ENCODE assay signal across 16 cellular contexts in the genomic region with DNA sequence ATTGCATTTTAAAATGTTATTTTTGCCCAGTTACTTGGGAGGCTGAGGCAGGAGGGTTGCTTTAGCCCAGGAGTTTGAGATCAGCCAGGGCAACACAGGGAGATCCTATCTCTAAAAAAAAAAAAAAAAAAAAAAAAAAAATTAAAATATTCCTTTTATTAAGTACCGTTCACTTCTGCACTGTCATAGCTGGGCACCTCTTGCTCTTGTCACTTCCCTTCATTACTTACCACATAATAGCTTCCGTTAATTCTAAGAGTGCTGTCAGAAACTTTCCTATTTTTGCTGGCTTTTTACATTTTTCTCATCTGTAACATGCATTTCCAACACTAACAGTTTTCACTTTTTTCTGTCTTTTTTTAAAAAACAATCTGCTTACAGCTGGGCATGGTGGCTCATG.
DNase-seq lines count a peak whose midpoint lies in the region; ATAC-seq and TF ChIP-seq lines count a peak whose summit lies in the region.
"Had no signal": no experiment of that assay in that cellular context is flagged by ENCODE, and none has a peak within 500 bp of the region (broad histone marks: within the 10 kb centered on the region; RNA-seq: fewer than 3 reads in every experiment).

No MANE protein-coding gene starts in this region.

- no peak overlapping the region for H2AFZ ChIP-seq in KMS-11 (ENCODE audit: low read depth)

- H3K9ac ChIP-seq in KMS-11, result no peak overlapping the region
- H3K9ac ChIP-seq: BLaER1 had no signal

- peaks cover 93% of the 10 kb centered on the region for H3K36me3 Mint-ChIP-seq in activated T-cell treated with anti-CD3 and anti-CD28 coated beads, Interleukin-2, amount 50 U/mL, for 24 hours (ENCODE audit: low read depth)
- peaks cover 19 to 57% (median 29%) of the 10 kb centered on the region in 3 donors for H3K36me3 Mint-ChIP-seq in immature natural killer cell
- peaks cover 37 to 60% of the 10 kb centered on the region in 2 donors for H3K36me3 Mint-ChIP-seq in stimulated activated naive B cell treated with anti-CD40 and anti-IgM and Interleukin-4, amounts not matched to agents 10 μg/mL and 1 μg/mL and 100 μg/mL, for 72 hours

- no peaks in the 10 kb centered on the region; the same call in 1 of the 2 replicates for H3K79me2 ChIP-seq in KMS-11 (ENCODE audit: insufficient read depth, low read depth)

- no peak for DNase-seq in activated T-cell treated with anti-CD3 and anti-CD28 coated beads, Interleukin-2, amount 50 U/mL, for 24 hours
- no peak for DNase-seq in activated T-cell treated with anti-CD3 and anti-CD28 coated beads, Interleukin-2, amount 50 U/mL, for 48 hours
- no peak for DNase-seq in immature natural killer cell
- no peak for DNase-seq in stimulated activated naive B cell treated with anti-CD40 and anti-IgM and Interleukin-4, amounts not matched to agents 10 μg/mL and 1 μg/mL and 100 μg/mL, for 72 hours
- no peak for DNase-seq in GM20000 (ENCODE audit: low spot score)
- no peak for DNase-seq in NCI-H146 treated with DMSO at 0.1 percent for 48 hours (lab: John Stamatoyannopoulos, UW; ENCODE audit: unreplicated experiment)
- DNase-seq: Caco-2, GOT3, MV-4-11, NCI-H1417 treated with DMSO at 0.1 percent for 48 hours, NCI-H2029, NCI-H2171, NCI-H446, NCI-H82 had no signal

- peaks cover 32% of the 10 kb centered on the region for H3K4me1 ChIP-seq in KMS-11 (ENCODE audit: low read depth, poor library complexity, severe bottlenecking)
- H3K4me1 ChIP-seq: BLaER1 had no signal

- H3K27ac ChIP-seq in KMS-11, result no peak overlapping the region; the same call in 1 of the 2 replicates
- H3K27ac ChIP-seq: BLaER1 had no signal

- H3K4me3 ChIP-seq in KMS-11 (IDR thresholded peaks at IDR 0.05; ENCODE audit: insufficient read depth, low read depth, low read length), result no peak overlapping the region
- H3K4me3 ChIP-seq: BLaER1 had no signal

- no peaks in the 10 kb centered on the region for H3K9me3 Mint-ChIP-seq in activated T-cell treated with anti-CD3 and anti-CD28 coated beads, Interleukin-2, amount 50 U/mL, for 24 hours
- no peaks in the 10 kb centered on the region for H3K9me3 Mint-ChIP-seq in immature natural killer cell
- H3K9me3 Mint-ChIP-seq in stimulated activated naive B cell treated with anti-CD40 and anti-IgM and Interleukin-4, amounts not matched to agents 10 μg/mL and 1 μg/mL and 100 μg/mL, for 72 hours, result no peaks in the 10 kb centered on the region

- TF ChIP-seq CTCF in KMS-11 (conservative IDR thresholded peaks at IDR 0.05; ENCODE audit: low read depth, low read length), result no peak
- no peak for TF ChIP-seq CTCF in GM20000 (IDR thresholded peaks at IDR 0.05; ENCODE audit: extremely low read depth, missing control alignments)

- H3K4me1 Mint-ChIP-seq in activated T-cell treated with anti-CD3 and anti-CD28 coated beads, Interleukin-2, amount 50 U/mL, for 24 hours (ENCODE audit: low read depth), result peaks cover 49% of the 10 kb centered on the region
- H3K4me1 Mint-ChIP-seq in immature natural killer cell, result peaks cover 76 to 93% of the 10 kb centered on the region in 2 donors
- H3K4me1 Mint-ChIP-seq in stimulated activated naive B cell treated with anti-CD40 and anti-IgM and Interleukin-4, amounts not matched to agents 10 μg/mL and 1 μg/mL and 100 μg/mL, for 72 hours, result peaks cover 14 to 20% of the 10 kb centered on the region in 2 donors

- no peak overlapping the region for H3K4me3 Mint-ChIP-seq in activated T-cell treated with anti-CD3 and anti-CD28 coated beads, Interleukin-2, amount 50 U/mL, for 24 hours
- peak overlapping the region in 4 of 5 donors; percentile 3 to 48 (median 30) for H3K4me3 Mint-ChIP-seq in immature natural killer cell
- no peak overlapping the region for H3K4me3 Mint-ChIP-seq in stimulated activated naive B cell treated with anti-CD40 and anti-IgM and Interleukin-4, amounts not matched to agents 10 μg/mL and 1 μg/mL and 100 μg/mL, for 72 hours

- no peak for ATAC-seq in stimulated activated naive B cell treated with anti-CD40 and anti-IgM and Interleukin-4, amounts not matched to agents 10 μg/mL and 1 μg/mL and 100 μg/mL, for 72 hours (replicated peaks)

- H3K36me3 ChIP-seq in KMS-11 (ENCODE audit: insufficient read depth), result no peaks in the 10 kb centered on the region

- H3K27ac Mint-ChIP-seq in activated T-cell treated with anti-CD3 and anti-CD28 coated beads, Interleukin-2, amount 50 U/mL, for 24 hours, result peak overlapping the region; percentile 77
- H3K27ac Mint-ChIP-seq in immature natural killer cell, result peak overlapping the region; percentile 63 to 93 (median 83)
- H3K27ac Mint-ChIP-seq in stimulated activated naive B cell treated with anti-CD40 and anti-IgM and Interleukin-4, amounts not matched to agents 10 μg/mL and 1 μg/mL and 100 μg/mL, for 72 hours, result peak overlapping the region; percentile 48

- H3K4me2 ChIP-seq in KMS-11, result peak overlapping the region; percentile 33
- H3K4me2 ChIP-seq: BLaER1 had no signal

- no peaks in the 10 kb centered on the region for H3K27me3 ChIP-seq in KMS-11 (ENCODE audit: insufficient read depth, low read depth)
- H3K27me3 ChIP-seq: BLaER1 had no signal

- no peaks in the 10 kb centered on the region for H4K20me1 ChIP-seq in KMS-11 (ENCODE audit: insufficient read depth)
- H4K20me1 ChIP-seq: BLaER1 had no signal

- H3K27me3 Mint-ChIP-seq in activated T-cell treated with anti-CD3 and anti-CD28 coated beads, Interleukin-2, amount 50 U/mL, for 24 hours, result no peaks in the 10 kb centered on the region
- peaks cover 3 to 14% (median 9%) of the 10 kb centered on the region in 3 donors for H3K27me3 Mint-ChIP-seq in immature natural killer cell (ENCODE audit: low read depth in 3 of 3)
- H3K27me3 Mint-ChIP-seq in stimulated activated naive B cell treated with anti-CD40 and anti-IgM and Interleukin-4, amounts not matched to agents 10 μg/mL and 1 μg/mL and 100 μg/mL, for 72 hours, result no peaks in the 10 kb centered on the region

Comparison
In these comparisons a context has a peak if more than half of its experiments do, and no peak if none do; other contexts are left out.
1. H3K4me3 Mint-ChIP-seq: peak in immature natural killer cell (4 of 5); none in activated T-cell treated with anti-CD3 and anti-CD28 coated beads, Interleukin-2, amount 50 U/mL, for 24 hours (single experiment) and stimulated activated naive B cell treated with anti-CD40 and anti-IgM and Interleukin-4, amounts not matched to agents 10 μg/mL and 1 μg/mL and 100 μg/mL, for 72 hours (0 of 2).
2. Peak in every context shown above with its lines, with median percentiles within 50 percentile points of each other: H3K27ac Mint-ChIP-seq.